15 cellular contexts compared by ENCODE assay signal in the genomic region with DNA sequence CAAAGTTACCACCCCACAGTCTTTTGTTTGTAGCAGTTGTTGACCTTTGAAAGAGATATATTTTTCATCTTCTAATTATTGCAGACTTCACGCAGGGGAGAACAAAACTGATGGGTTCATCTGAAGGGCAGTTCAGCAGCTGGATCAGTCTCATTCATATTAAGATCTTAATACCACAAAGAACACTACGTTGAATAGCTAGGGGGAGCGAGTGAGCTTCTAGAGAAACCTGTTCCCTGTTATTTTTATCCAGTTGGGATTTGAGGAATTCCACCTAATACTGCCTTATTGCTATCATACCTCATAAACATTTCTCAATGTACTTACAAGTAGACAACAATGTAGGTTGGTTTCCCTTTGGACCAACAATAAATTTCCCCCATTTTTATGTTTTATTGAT.
DNase-seq lines count a peak whose midpoint lies in the region; ATAC-seq, FAIRE-seq and TF ChIP-seq lines count a peak whose summit lies in the region.
"Had no signal": no experiment of that assay in that cellular context is flagged by ENCODE, and none has a peak within 500 bp of the region (broad histone marks: within the 10 kb centered on the region; RNA-seq: fewer than 3 reads in every experiment).

No MANE protein-coding gene starts in this region.

- no peaks in the 10 kb centered on the region for H3K36me3 ChIP-seq in HepG2 (replicated peaks in 1 of 2; ENCODE audit: control insufficient read depth in 1 of 2, insufficient read depth in 2 of 2, low read length in 2 of 2)
- H3K36me3 ChIP-seq: esophagus muscularis mucosa had no signal

- no peaks in the 10 kb centered on the region for H4K20me1 ChIP-seq in HepG2 (ENCODE audit: insufficient read depth, low read length)

- 2% methylated on average over 3 of the region's 3 CpGs for WGBS in HepG2 (ENCODE audit: low lambda C conversion rate)

- peak; percentile 45 for TF ChIP-seq CTCF in C4-2B (conservative IDR thresholded peaks at IDR 0.05)
- TF ChIP-seq CTCF in astrocyte of the cerebellum (IDR thresholded peaks at IDR 0.05; ENCODE audit: low read depth, low read length, missing control alignments), result peak; percentile 45
- TF ChIP-seq CTCF in HepG2 (CRISPR knock-in tag; IDR thresholded peaks at IDR 0.05), result no peak

- intact Hi-C loops in HepG2 (cut with micrococcal nuclease; ENCODE audit: unreplicated experiment) (loop anchor here (1.0 to 2.0 kb wide), 2 partner anchors 434 to 656 kb away; no protein-coding TSS in a partner anchor), left cardiac atrium (cut with DNase I) (no loop called here)

- TF ChIP-seq POLR2A in HepG2 (IDR thresholded peaks at IDR 0.05; ENCODE audit: insufficient read depth in 1 of 2, low read depth in 2 of 2, low read length in 2 of 2), result no peak

- peak; percentile 16 for DNase-seq in HT1080 (ENCODE audit: low read depth)
- peak; percentile 19 for DNase-seq in astrocyte of the cerebellum (ENCODE audit: low read depth)
- DNase-seq in HepG2 (ENCODE audit: low spot score), result no peak
- DNase-seq in left cardiac atrium, result no peak
- DNase-seq: activated T-cell treated with anti-CD3 and anti-CD28 coated beads, Interleukin-2, amount 50 U/mL, for 1 hour; CD4-positive, alpha-beta T cell; left ventricle myocardium superior; NCI-H1417 treated with DMSO at 0.1 percent for 48 hours had no signal

- peaks cover 70% of the 10 kb centered on the region for H3K9me3 ChIP-seq in HepG2 (ENCODE audit: low read length)
- H3K9me3 ChIP-seq: body of pancreas, esophagus muscularis mucosa had no signal

- no peak for ATAC-seq in HepG2
- ATAC-seq in GM21360 (IDR thresholded peaks at IDR 0.05; ENCODE audit: unreplicated experiment), result no peak
- no peak for ATAC-seq in GM21825 (IDR thresholded peaks at IDR 0.05; ENCODE audit: unreplicated experiment)
- no peak for ATAC-seq in GM18502 (IDR thresholded peaks at IDR 0.05; ENCODE audit: poor library complexity, unreplicated experiment)
- no peak for ATAC-seq in left cardiac atrium
- ATAC-seq: body of pancreas, left ventricle myocardium superior had no signal

- no peak for TF ChIP-seq RAD21 in HepG2 (CRISPR knock-in tag; IDR thresholded peaks at IDR 0.05)

- H3K79me2 ChIP-seq in HepG2 (ENCODE audit: insufficient read depth, low read length), result no peaks in the 10 kb centered on the region

- in situ Hi-C loops in astrocyte of the cerebellum (cut with HindIII; ENCODE audit: low sequenced_read_pairs), result no loop called here
- in situ Hi-C loops in HepG2 (cut with HindIII; ENCODE audit: extremely low pct_ligation_motif_present, low pct_unique_long_range_greater_than_20kb), result no loop called here

- CTCF ChIA-PET in HepG2 (lab: Yijun Ruan, JAX; ENCODE audit: low intra/inter-chr PET ratio, low total read pairs), result no interaction called here

- no peak overlapping the region for H3K4me3 ChIP-seq in astrocyte of the cerebellum (ENCODE audit: low read depth, low read length)
- H3K4me3 ChIP-seq in HepG2 (replicated peaks in 1 of 3; ENCODE audit: insufficient read depth in 1 of 3, low read depth in 2 of 3, low read length in 3 of 3), result no peak overlapping the region
- H3K4me3 ChIP-seq: body of pancreas, esophagus muscularis mucosa had no signal

- H2AFZ ChIP-seq in HepG2 (ENCODE audit: low read length), result no peak overlapping the region

- H3K9ac ChIP-seq in HepG2 (ENCODE audit: insufficient read depth, low read depth, low read length), result no peak overlapping the region

- H3K27ac ChIP-seq in C4-2B (no peak overlapping the region), HepG2 (ENCODE audit: extremely low read length, insufficient read depth, low read length) (no peak overlapping the region)
- H3K27ac ChIP-seq: body of pancreas, esophagus muscularis mucosa had no signal

- no peak for FAIRE-seq in HepG2 (lab: Jason Lieb, UNC)
- FAIRE-seq: TTC549 had no signal

- H3K4me2 ChIP-seq in HepG2 (ENCODE audit: low read depth, low read length), result no peak overlapping the region

- no peaks in the 10 kb centered on the region for H3K27me3 ChIP-seq in HepG2 (ENCODE audit: control insufficient read depth in 1 of 2, insufficient read depth in 2 of 2, low read length in 2 of 2)
- H3K27me3 ChIP-seq: body of pancreas, esophagus muscularis mucosa had no signal

- no peak for TF ChIP-seq EP300 in HepG2 (IDR thresholded peaks at IDR 0.05; ENCODE audit: low read depth in 2 of 2, low read length in 2 of 2)
- no peak for TF ChIP-seq EP300 in HepG2 (CRISPR knock-in tag; IDR thresholded peaks at IDR 0.05; ENCODE audit: borderline replicate concordance)

- BruUV-seq in HepG2 (replicated peaks; lab: Mats Ljungman, UMichigan), result no TSS peak

- no peaks in the 10 kb centered on the region for H3K4me1 ChIP-seq in HepG2 (ENCODE audit: insufficient read depth, low read length)
- H3K4me1 ChIP-seq: body of pancreas, esophagus muscularis mucosa had no signal

- POLR2A ChIA-PET in HepG2 (lab: Yijun Ruan, JAX), result no interaction called here

TF ChIP-seq in HepG2, 621 proteins besides CTCF, POLR2A, EP300 and RAD21:
- peak; percentile 30 for TF ChIP-seq STAG1 (CRISPR knock-in tag; IDR thresholded peaks at IDR 0.05)
- TF ChIP-seq ZNF24 (IDR thresholded peaks at IDR 0.05), result no peak

Comparison
In these comparisons a context has a peak if more than half of its experiments do, and no peak if none do; other contexts are left out.
1. DNase-seq: peak in HT1080 (single experiment) and astrocyte of the cerebellum (single experiment); none in HepG2 (single experiment) and left cardiac atrium (single experiment).